In genomic region chrX:41923925-41924693, GRCh38 we compare ENCODE assay signal across 8 cellular contexts.
DNase-seq lines count a peak whose midpoint lies in the region; ATAC-seq and TF ChIP-seq lines count a peak whose summit lies in the region.

No MANE protein-coding gene starts in this region.

- H3K27me3 ChIP-seq in layer of hippocampus (ENCODE audit: control insufficient read depth, insufficient read depth, low read length): no peaks in the 10 kb centered on the region

- no peaks in the 10 kb centered on the region for H3K36me3 ChIP-seq in KOPT-K1 (ENCODE audit: insufficient read depth, low read length)

- peak; percentile 44 for DNase-seq in DMS153 (lab: John Stamatoyannopoulos, UW)
- DNase-seq in cerebellar cortex (ENCODE audit: low spot score): peak; percentile 76
- peak; percentile 8 to 33 for DNase-seq in stimulated activated CD4-positive, alpha-beta T cell treated with anti-CD3 and anti-CD28 coated beads, Interleukin-4, amount 100 ng/mL, for 4 hours
- DNase-seq in dedifferentiated amniotic fluid mesenchymal stem cell (ENCODE audit: extremely low spot score): no peak

- ATAC-seq in SK-N-SH treated with all-trans-retinoic acid at 6 μM for 48 hours (peak; percentile 57), HG02884 (IDR thresholded peaks at IDR 0.05; ENCODE audit: unreplicated experiment) (no peak)

- H3K27ac ChIP-seq in KOPT-K1 (ENCODE audit: low read depth, low read length, poor library complexity, severe bottlenecking): peak overlapping the region; percentile 73
- H3K27ac ChIP-seq in layer of hippocampus (ENCODE audit: low read depth, low read length): peak overlapping the region; percentile 62

- H3K9me3 ChIP-seq in KOPT-K1 (ENCODE audit: insufficient read depth, low read length, poor library complexity, severe bottlenecking): no peaks in the 10 kb centered on the region

TF ChIP-seq in SK-N-SH treated with all-trans-retinoic acid at 6 μM for 48 hours, 23 proteins besides CTCF, POLR2A, EP300 and RAD21:
- no peak for TF ChIP-seq RARB (CRISPR knock-in tag; IDR thresholded peaks at IDR 0.05)
- TF ChIP-seq ZFP3 (CRISPR knock-in tag; IDR thresholded peaks at IDR 0.05): no peak
- TF ChIP-seq ZNF70 (CRISPR knock-in tag; IDR thresholded peaks at IDR 0.05): no peak
- no peak for TF ChIP-seq ESRRG (CRISPR knock-in tag; IDR thresholded peaks at IDR 0.05)
- TF ChIP-seq BACH2 (CRISPR knock-in tag; IDR thresholded peaks at IDR 0.05; ENCODE audit: borderline replicate concordance): no peak
- no peak for TF ChIP-seq CSRNP3 (CRISPR knock-in tag; IDR thresholded peaks at IDR 0.05)
- no peak for TF ChIP-seq ISL1 (CRISPR knock-in tag; IDR thresholded peaks at IDR 0.05)
- TF ChIP-seq OSR1 (CRISPR knock-in tag; IDR thresholded peaks at IDR 0.05): no peak
- TF ChIP-seq ZFP30 (CRISPR knock-in tag; IDR thresholded peaks at IDR 0.05): no peak
- TF ChIP-seq CREB5 (CRISPR knock-in tag; IDR thresholded peaks at IDR 0.05; ENCODE audit: low read depth): no peak
- TF ChIP-seq POU6F1 (CRISPR knock-in tag; IDR thresholded peaks at IDR 0.05; ENCODE audit: borderline replicate concordance, low read depth): no peak
- no peak for TF ChIP-seq ZNF565 (CRISPR knock-in tag; conservative IDR thresholded peaks at IDR 0.05; ENCODE audit: low read depth)
- TF ChIP-seq TCF4 (CRISPR knock-in tag; IDR thresholded peaks at IDR 0.05; ENCODE audit: borderline replicate concordance): no peak
TF ChIP-seq in SK-N-SH treated with all-trans-retinoic acid at 6 μM for 48 hours: peak in this region for 0.
